Comparison of ENCODE assay signal across 1 cellular context in the genomic region with DNA sequence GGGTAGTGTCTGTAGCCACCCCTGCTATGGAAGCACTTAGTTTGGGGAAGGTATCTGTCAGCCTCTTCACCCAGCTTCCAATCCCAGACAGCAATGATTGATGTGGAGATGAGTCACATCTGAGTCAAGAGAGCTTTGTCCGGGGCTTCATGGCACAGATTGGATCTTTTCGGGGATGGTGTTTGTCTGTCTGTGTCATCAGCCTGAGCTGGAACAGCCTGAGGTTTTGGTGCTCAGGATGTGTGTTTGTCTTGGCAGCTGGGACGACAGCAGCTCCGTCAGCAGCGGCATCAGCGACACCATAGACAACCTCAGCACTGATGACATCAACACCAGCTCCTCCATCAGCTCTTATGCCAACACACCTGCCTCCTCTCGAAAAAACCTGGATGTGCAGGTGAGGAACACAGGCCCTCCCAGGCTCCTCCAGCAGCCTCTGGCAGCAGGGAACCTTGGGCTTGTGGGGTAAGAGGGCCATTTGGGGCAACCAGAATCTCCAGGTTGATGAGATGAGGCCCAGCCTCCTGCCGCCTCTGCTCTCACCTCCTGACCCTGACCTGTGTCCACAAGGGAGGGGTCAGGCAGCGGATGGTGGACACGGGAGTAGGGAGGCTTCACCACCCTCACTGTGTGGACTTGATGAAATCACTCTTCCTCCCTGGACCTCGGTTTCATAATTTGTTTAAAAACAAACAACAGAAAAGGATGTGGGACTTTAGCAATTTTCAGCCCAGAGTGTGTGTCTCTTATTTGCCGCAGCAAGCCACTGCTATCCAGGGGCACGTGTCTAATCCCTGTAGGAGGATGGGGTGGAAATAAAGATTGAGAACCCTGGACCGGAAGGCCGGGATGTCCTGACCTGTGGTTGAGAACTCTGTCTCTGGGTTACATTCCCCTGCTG.
TF ChIP-seq lines count a peak whose summit lies in the region.

No MANE protein-coding gene starts in this region.

TF ChIP-seq in HEK293, 187 proteins besides CTCF, POLR2A, EP300 and RAD21 (continued from another document):
- TF ChIP-seq, protein P1, sequence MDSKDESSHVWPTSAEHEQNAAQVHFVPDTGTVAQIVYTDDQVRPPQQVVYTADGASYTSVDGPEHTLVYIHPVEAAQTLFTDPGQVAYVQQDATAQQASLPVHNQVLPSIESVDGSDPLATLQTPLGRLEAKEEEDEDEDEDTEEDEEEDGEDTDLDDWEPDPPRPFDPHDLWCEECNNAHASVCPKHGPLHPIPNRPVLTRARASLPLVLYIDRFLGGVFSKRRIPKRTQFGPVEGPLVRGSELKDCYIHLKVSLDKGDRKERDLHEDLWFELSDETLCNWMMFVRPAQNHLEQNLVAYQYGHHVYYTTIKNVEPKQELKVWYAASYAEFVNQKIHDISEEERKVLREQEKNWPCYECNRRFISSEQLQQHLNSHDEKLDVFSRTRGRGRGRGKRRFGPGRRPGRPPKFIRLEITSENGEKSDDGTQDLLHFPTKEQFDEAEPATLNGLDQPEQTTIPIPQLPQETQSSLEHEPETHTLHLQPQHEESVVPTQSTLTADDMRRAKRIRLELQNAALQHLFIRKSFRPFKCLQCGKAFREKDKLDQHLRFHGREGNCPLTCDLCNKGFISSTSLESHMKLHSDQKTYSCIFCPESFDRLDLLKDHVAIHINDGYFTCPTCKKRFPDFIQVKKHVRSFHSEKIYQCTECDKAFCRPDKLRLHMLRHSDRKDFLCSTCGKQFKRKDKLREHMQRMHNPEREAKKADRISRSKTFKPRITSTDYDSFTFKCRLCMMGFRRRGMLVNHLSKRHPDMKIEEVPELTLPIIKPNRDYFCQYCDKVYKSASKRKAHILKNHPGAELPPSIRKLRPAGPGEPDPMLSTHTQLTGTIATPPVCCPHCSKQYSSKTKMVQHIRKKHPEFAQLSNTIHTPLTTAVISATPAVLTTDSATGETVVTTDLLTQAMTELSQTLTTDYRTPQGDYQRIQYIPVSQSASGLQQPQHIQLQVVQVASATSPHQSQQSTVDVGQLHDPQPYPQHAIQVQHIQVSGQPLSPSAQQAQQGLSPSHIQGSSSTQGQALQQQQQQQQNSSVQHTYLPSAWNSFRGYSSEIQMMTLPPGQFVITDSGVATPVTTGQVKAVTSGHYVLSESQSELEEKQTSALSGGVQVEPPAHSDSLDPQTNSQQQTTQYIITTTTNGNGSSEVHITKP (tag by site-specific recombination; IDR thresholded peaks at IDR 0.05): 0 out of 2 replicates have a peak, but pooled peaks have one; percentile 15
- TF ChIP-seq, protein P2, sequence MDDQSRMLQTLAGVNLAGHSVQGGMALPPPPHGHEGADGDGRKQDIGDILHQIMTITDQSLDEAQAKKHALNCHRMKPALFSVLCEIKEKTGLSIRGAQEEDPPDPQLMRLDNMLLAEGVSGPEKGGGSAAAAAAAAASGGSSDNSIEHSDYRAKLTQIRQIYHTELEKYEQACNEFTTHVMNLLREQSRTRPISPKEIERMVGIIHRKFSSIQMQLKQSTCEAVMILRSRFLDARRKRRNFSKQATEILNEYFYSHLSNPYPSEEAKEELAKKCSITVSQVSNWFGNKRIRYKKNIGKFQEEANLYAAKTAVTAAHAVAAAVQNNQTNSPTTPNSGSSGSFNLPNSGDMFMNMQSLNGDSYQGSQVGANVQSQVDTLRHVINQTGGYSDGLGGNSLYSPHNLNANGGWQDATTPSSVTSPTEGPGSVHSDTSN (CRISPR knock-in tag; IDR thresholded peaks at IDR 0.05): no peak
- TF ChIP-seq IKZF3 (tag by site-specific recombination; IDR thresholded peaks at IDR 0.05): peak; percentile 21; the same call in 1 of the 2 replicates
